ENCODE assay signal across 8 cellular contexts in genomic region chr9:129111762-129112151, GRCh38. TPM values are rescaled to one million over a fixed set of nuclear protein-coding genes. Genes with fewer than 3 reads are reported as not detected.
DNase-seq lines count a peak whose midpoint lies in the region; ATAC-seq and TF ChIP-seq lines count a peak whose summit lies in the region.

No MANE protein-coding gene starts in this region.

- peak overlapping the region; percentile 94 for H3K27ac ChIP-seq in parathyroid adenoma

- intact Hi-C loops in Right ventricle myocardium superior (cut with DNase I), result no loop called here

- no peak for DNase-seq in BJ (ENCODE audit: low read depth)
- DNase-seq in NCI-H748 (lab: John Stamatoyannopoulos, UW; ENCODE audit: unreplicated experiment), result peak; percentile 54
- DNase-seq in activated naive CD4-positive, alpha-beta T cell treated with anti-CD3 and anti-CD28 coated beads, Interleukin-2, amount 50 U/mL, for 72 hours (ENCODE audit: low spot score in 2 of 2), result peak in 1 of 2 donors; percentile 38
- DNase-seq in Right ventricle myocardium superior, result peak; percentile 56

- peak overlapping the region; percentile 88 to 94 for H3K27ac Mint-ChIP-seq in activated naive CD4-positive, alpha-beta T cell treated with anti-CD3 and anti-CD28 coated beads, Interleukin-2, amount 50 U/mL, for 72 hours

- H2AFZ ChIP-seq in parathyroid adenoma, result peak overlapping the region; percentile 80

- H3K4me1 ChIP-seq in parathyroid adenoma, result no peaks in the 10 kb centered on the region

- no peaks in the 10 kb centered on the region for H3K9me3 Mint-ChIP-seq in activated naive CD4-positive, alpha-beta T cell treated with anti-CD3 and anti-CD28 coated beads, Interleukin-2, amount 50 U/mL, for 72 hours

- H3K79me2 ChIP-seq in parathyroid adenoma, result peaks cover 13% of the 10 kb centered on the region

- peak overlapping the region; percentile 28 for H3K9ac ChIP-seq in parathyroid adenoma

- ATAC-seq in GM21723 (IDR thresholded peaks at IDR 0.05; ENCODE audit: unreplicated experiment) (peak; percentile 2), Right ventricle myocardium superior (ENCODE audit: poor library complexity) (no peak), GM19351 (IDR thresholded peaks at IDR 0.05; ENCODE audit: unreplicated experiment) (no peak)
- no peak for ATAC-seq in activated naive CD4-positive, alpha-beta T cell treated with anti-CD3 and anti-CD28 coated beads, Interleukin-2, amount 50 U/mL, for 72 hours
- no peak for ATAC-seq in activated CD4-positive, CD25-positive, alpha-beta regulatory T cell treated with anti-CD3 and anti-CD28 coated beads, Interleukin-2, amount 50 U/mL, for 24 hours

- peaks cover 0 to 9% of the 10 kb centered on the region in 2 donors for H3K36me3 Mint-ChIP-seq in activated naive CD4-positive, alpha-beta T cell treated with anti-CD3 and anti-CD28 coated beads, Interleukin-2, amount 50 U/mL, for 72 hours

- H3K4me3 ChIP-seq in BJ (ENCODE audit: low read depth, low read length) (peak overlapping the region; percentile 98), parathyroid adenoma (ENCODE audit: low read depth, low read length) (peak overlapping the region; percentile 76)

- peak overlapping the region; percentile 81 for H3K4me2 ChIP-seq in parathyroid adenoma (ENCODE audit: low read length)

- peaks cover 8% of the 10 kb centered on the region for H3K36me3 ChIP-seq in BJ (ENCODE audit: control insufficient read depth, insufficient read depth, low read length)
- H3K36me3 ChIP-seq in parathyroid adenoma (ENCODE audit: control insufficient read depth, insufficient read depth, low read length), result no peaks in the 10 kb centered on the region

- CTCF ChIA-PET in BJ (lab: Yijun Ruan, JAX), result interaction anchor here (1.2 to 2.6 kb wide), 4 partner anchors 9 to 514 kb away, joined by 3 to 5 read pairs (median 3); partner anchors contain the start of genes C9orf50 and NTMT1

- TF ChIP-seq CTCF in BJ (IDR thresholded peaks at IDR 0.05; ENCODE audit: insufficient read depth, low read depth, low read length) (no peak), parathyroid adenoma (IDR thresholded peaks at IDR 0.05) (no peak)

- H3K9me3 ChIP-seq in parathyroid adenoma (ENCODE audit: control insufficient read depth, low read length), result no peaks in the 10 kb centered on the region

- POLR2A ChIA-PET in BJ (lab: Charles Lee), result no interaction called here

- H3K27me3 ChIP-seq in BJ (ENCODE audit: control insufficient read depth, insufficient read depth, low read length) (no peaks in the 10 kb centered on the region), parathyroid adenoma (ENCODE audit: control insufficient read depth, insufficient read depth, low read length) (no peaks in the 10 kb centered on the region)

RNA-seq across cellular contexts. Expression of gene PTPA, which starts 0.5 kb away (rescaled TPM):
- 171 and 251 TPM in 2 replicates for polyA plus RNA-seq in BJ (2011; rRNA removed)
- 95.6 and 169 TPM in 2 replicates for polyA minus RNA-seq in BJ (2011; rRNA and poly(A)+ RNA removed)
- 100 to 1,000 TPM in 1 of 2 donors, 10 to 100 TPM in 1; 93.1 to 109 TPM for total RNA-seq in activated naive CD4-positive, alpha-beta T cell treated with anti-CD3 and anti-CD28 coated beads, Interleukin-2, amount 50 U/mL, for 72 hours
- total RNA-seq in Right ventricle myocardium superior, result 179 TPM

RNA-seq across cellular contexts. Expression of gene CRAT, which starts 1.2 kb away (rescaled TPM):
- polyA plus RNA-seq in BJ (2011; rRNA removed), result 29.3 and 61.2 TPM in 2 replicates
- 33.2 and 37.6 TPM in 2 replicates for polyA minus RNA-seq in BJ (2011; rRNA and poly(A)+ RNA removed)
- 10 to 100 TPM; 14.7 to 35.6 TPM for total RNA-seq in activated naive CD4-positive, alpha-beta T cell treated with anti-CD3 and anti-CD28 coated beads, Interleukin-2, amount 50 U/mL, for 72 hours
- 85.4 TPM for total RNA-seq in Right ventricle myocardium superior

RNA-seq across cellular contexts. Expression of gene DOLPP1, which starts 30.8 kb away (rescaled TPM):
- polyA plus RNA-seq in BJ (2011; rRNA removed), result 13.7 and 17.6 TPM in 2 replicates
- polyA minus RNA-seq in BJ (2011; rRNA and poly(A)+ RNA removed), result 7.0 and 12.2 TPM in 2 replicates
- 10 to 100 TPM; 11.6 to 36.1 TPM for total RNA-seq in activated naive CD4-positive, alpha-beta T cell treated with anti-CD3 and anti-CD28 coated beads, Interleukin-2, amount 50 U/mL, for 72 hours
- total RNA-seq in Right ventricle myocardium superior, result 4.4 TPM
